22 cellular contexts compared by ENCODE assay signal in the genomic region with DNA sequence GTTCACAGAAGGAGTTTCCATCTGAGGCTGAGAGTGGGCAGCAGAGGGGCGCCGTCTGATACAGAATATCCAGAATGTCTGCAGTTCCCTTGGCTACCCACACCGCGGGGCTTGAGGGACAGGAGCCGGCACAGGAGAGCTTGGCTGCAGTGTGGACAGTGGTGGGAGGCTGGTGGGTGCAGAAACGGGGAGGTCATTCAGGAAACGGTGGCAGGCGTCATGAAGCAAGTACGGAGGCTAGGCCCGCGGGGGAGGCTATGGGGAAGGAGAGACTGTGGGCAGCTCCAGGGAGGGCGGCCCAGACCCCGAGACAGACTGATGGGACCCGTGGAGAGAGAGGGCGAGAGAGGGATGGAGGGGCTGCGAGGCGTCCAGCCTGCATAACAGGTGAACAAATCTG. TPM values are rescaled to one million over a fixed set of nuclear protein-coding genes. Genes with fewer than 3 reads are reported as not detected.
DNase-seq lines count a peak whose midpoint lies in the region; ATAC-seq and TF ChIP-seq lines count a peak whose summit lies in the region.
"Had no signal": no experiment of that assay in that cellular context is flagged by ENCODE, and none has a peak within 500 bp of the region (broad histone marks: within the 10 kb centered on the region; RNA-seq: fewer than 3 reads in every experiment).

No MANE protein-coding gene starts in this region.

- ATAC-seq in heart right ventricle (no peak), left lobe of liver (no peak), HG03095 (IDR thresholded peaks at IDR 0.05; ENCODE audit: unreplicated experiment) (no peak)
- ATAC-seq: CD8-positive, alpha-beta T cell had no signal

- no peaks in the 10 kb centered on the region for H3F3A ChIP-seq in PC-9 (ENCODE audit: insufficient read depth, low read depth)

- no peaks in the 10 kb centered on the region for H4K20me1 ChIP-seq in PC-9 (ENCODE audit: insufficient read depth)

- intact Hi-C loops in cardiac septum (cut with DNase I) = loop anchor here (10.0 kb wide), 1 partner anchor 533 kb away; no protein-coding TSS in a partner anchor
- intact Hi-C loops in heart right ventricle (cut with DNase I) = loop anchor here in 7 of 10 donors (10.0 kb wide), 3 partner anchors 143 to 533 kb away; no protein-coding TSS in a partner anchor
- intact Hi-C loops in spleen (cut with DNase I; ENCODE audit: low total_unique reads) = no loop called here
- intact Hi-C loops in PC-9 (cut with micrococcal nuclease; ENCODE audit: unreplicated experiment) = no loop called here

- DNase-seq in cardiac septum (ENCODE audit: low spot score) = peak; percentile 38
- DNase-seq in heart right ventricle = no peak
- DNase-seq in left lobe of liver (ENCODE audit: low spot score) = peak; percentile 22
- peak; percentile 64 for DNase-seq in spleen
- no peak for DNase-seq in PC-9
- no peak for DNase-seq in dermis blood vessel endothelial cell
- DNase-seq: AML-193, C1 segment of cervical spinal cord, Calu3, GOT3, KBM-7, NCI-H1092, NCI-H1436, NCI-H1930, NCI-H226, NCI-H510A treated with DMSO at 0.1 percent for 48 hours, NCI-H748 treated with DMSO at 0.1 percent for 48 hours, SHP77 treated with DMSO at 0.1 percent for 48 hours, SK-N-SH had no signal

- 79 to 81% methylated on average over 17 of the region's 17 CpGs for WGBS in heart right ventricle, 2 donors
- WGBS in spleen, 5 donors = 82 to 87% (median 84%) methylated on average over 17 of the region's 17 CpGs

- TF ChIP-seq POLR2A in spleen (IDR thresholded peaks at IDR 0.05) = no peak

- H3K27me3 ChIP-seq in heart right ventricle (peaks cover 0 to 42% (median 18%) of the 10 kb centered on the region in 7 donors), spleen (replicated peaks in 1 of 7) (peaks cover 0 to 65% (median 0%) of the 10 kb centered on the region in 7 donors), PC-9 (ENCODE audit: insufficient read depth, low read depth) (peaks cover 68% of the 10 kb centered on the region)

- no peak overlapping the region for H3K4me3 ChIP-seq in heart right ventricle
- no peak overlapping the region for H3K4me3 ChIP-seq in spleen
- no peak overlapping the region for H3K4me3 ChIP-seq in PC-9

- no peak overlapping the region for H2AFZ ChIP-seq in PC-9

- no peaks in the 10 kb centered on the region for H3K36me3 ChIP-seq in heart right ventricle
- no peaks in the 10 kb centered on the region for H3K36me3 ChIP-seq in spleen
- no peaks in the 10 kb centered on the region for H3K36me3 ChIP-seq in PC-9 (ENCODE audit: low read depth)

- H3K27ac ChIP-seq in heart right ventricle (no peak overlapping the region), spleen (no peak overlapping the region), PC-9 (no peak overlapping the region)
- H3K27ac ChIP-seq: RWPE1 had no signal

- H3K4me1 ChIP-seq in heart right ventricle = no peaks in the 10 kb centered on the region
- peaks cover 0 to 3% (median 0%) of the 10 kb centered on the region in 6 donors for H3K4me1 ChIP-seq in spleen
- H3K4me1 ChIP-seq in PC-9 (replicated peaks; ENCODE audit: insufficient read depth) = no peaks in the 10 kb centered on the region

- H3K9me2 ChIP-seq in PC-9 (ENCODE audit: insufficient read depth) = no peaks in the 10 kb centered on the region
- H3K9me2 ChIP-seq: SK-N-SH had no signal

- POLR2A ChIA-PET in PC-9 (lab: Charles Lee; ENCODE audit: unreplicated experiment) = no interaction called here

- TF ChIP-seq CTCF in heart right ventricle (IDR thresholded peaks at IDR 0.05) (no peak), spleen (IDR thresholded peaks at IDR 0.05 in 8 of 11, conservative IDR thresholded peaks at IDR 0.05 in 3 of 11) (no peak), PC-9 (conservative IDR thresholded peaks at IDR 0.05) (no peak)

- CTCF ChIA-PET in PC-9 (lab: Charles Lee) = no interaction called here

- H3K79me2 ChIP-seq in PC-9 (ENCODE audit: low read depth) = no peaks in the 10 kb centered on the region

- no peak overlapping the region for H3K4me2 ChIP-seq in PC-9
- H3K4me2 ChIP-seq: SK-N-SH had no signal

- BruUV-seq in PC-9 (replicated peaks; lab: Mats Ljungman, UMichigan) = no TSS peak

- H3K9me3 ChIP-seq in heart right ventricle (peaks cover 0 to 12% (median 0%) of the 10 kb centered on the region in 11 donors), spleen (peaks cover 0 to 12% (median 0%) of the 10 kb centered on the region in 8 donors), PC-9 (ENCODE audit: insufficient read depth, low read depth) (no peaks in the 10 kb centered on the region)
- H3K9me3 ChIP-seq: SK-N-SH had no signal

RNA-seq across cellular contexts. Expression of a gene that starts 55.2 kb away (rescaled TPM):
- 112 TPM for total RNA-seq in cardiac septum
- total RNA-seq in heart right ventricle = 100 to 1,000 TPM; 104 to 200 (median 164) TPM
- 100 to 1,000 TPM in 1 of 2 donors, 10 to 100 TPM in 1; 18.7 to 127 TPM for polyA plus RNA-seq in heart right ventricle
- 26.9 TPM for total RNA-seq in left lobe of liver
- 10 to 100 TPM; 19.4 to 27.0 (median 20.9) TPM for total RNA-seq in spleen
- 10 to 100 TPM; 14.7 to 25.7 (median 22.9) TPM for polyA plus RNA-seq in spleen
- 32.5 and 35.2 TPM in 2 replicates for total RNA-seq in PC-9 (2021)
- 33.5 and 34.7 TPM in 2 replicates for total RNA-seq in dermis blood vessel endothelial cell

Comparison
In these comparisons a context has a peak if more than half of its experiments do, and no peak if none do; other contexts are left out.
1. DNase-seq: peak in cardiac septum (single experiment), left lobe of liver (single experiment) and spleen (single experiment); none in heart right ventricle (0 of 2), PC-9 (0 of 2) and dermis blood vessel endothelial cell (single experiment).
2. intact Hi-C loops: an anchor here in cardiac septum (10.0 kb wide) and heart right ventricle (10.0 kb wide); none called in spleen and PC-9.